15 cellular contexts compared by ENCODE assay signal in genomic region chr7:151889406-151890354, GRCh38.
"Had no signal": no experiment of that assay in that cellular context is flagged by ENCODE, and none has a peak within 500 bp of the region (broad histone marks: within the 10 kb centered on the region; RNA-seq: fewer than 3 reads in every experiment).

No MANE protein-coding gene starts in this region.

- H3K9me3 ChIP-seq: breast epithelium, esophagus squamous epithelium, lower lobe of right lung, thyroid gland, vagina had no signal

- H3K4me3 ChIP-seq: breast epithelium, dorsolateral prefrontal cortex, esophagus squamous epithelium, lower lobe of right lung, thyroid gland, vagina had no signal

- H3K9ac ChIP-seq: parathyroid adenoma had no signal

- H3K27me3 ChIP-seq: thyroid gland, vagina had no signal

- H3K36me3 ChIP-seq: breast epithelium, esophagus squamous epithelium, lower lobe of right lung, thyroid gland, vagina had no signal

- H3K4me1 ChIP-seq: breast epithelium, lower lobe of right lung, parathyroid adenoma, thyroid gland, vagina had no signal

- H3K27ac ChIP-seq: breast epithelium, esophagus squamous epithelium, lower lobe of right lung, parathyroid adenoma, thyroid gland, vagina had no signal

- DNase-seq: activated CD4-positive, alpha-beta T cell treated with anti-CD3 and anti-CD28 coated beads, Interleukin-2, amount 50 U/mL, for 1 hour; activated CD8-positive, alpha-beta memory T cell treated with anti-CD3 and anti-CD28 coated beads for 24 hours; activated naive CD4-positive, alpha-beta T cell treated with anti-CD3 and anti-CD28 coated beads for 36 hours; activated naive CD8-positive, alpha-beta T cell treated with anti-CD3 and anti-CD28 coated beads, Interleukin-2, amount 50 U/mL, for 24 hours; esophagus squamous epithelium; midbrain; retina; stimulated activated CD4-positive, alpha-beta T cell treated with anti-CD3 and anti-CD28 coated beads, Interleukin-4, amount 100 ng/mL, for 1 hour; stimulated activated naive B cell treated with anti-CD40 and anti-IgM and Interleukin-4, amounts not matched to agents 10 μg/mL and 1 μg/mL and 100 μg/mL, for 72 hours; thyroid gland had no signal
